Comparison of ENCODE assay signal across 9 cellular contexts in the genomic region with DNA sequence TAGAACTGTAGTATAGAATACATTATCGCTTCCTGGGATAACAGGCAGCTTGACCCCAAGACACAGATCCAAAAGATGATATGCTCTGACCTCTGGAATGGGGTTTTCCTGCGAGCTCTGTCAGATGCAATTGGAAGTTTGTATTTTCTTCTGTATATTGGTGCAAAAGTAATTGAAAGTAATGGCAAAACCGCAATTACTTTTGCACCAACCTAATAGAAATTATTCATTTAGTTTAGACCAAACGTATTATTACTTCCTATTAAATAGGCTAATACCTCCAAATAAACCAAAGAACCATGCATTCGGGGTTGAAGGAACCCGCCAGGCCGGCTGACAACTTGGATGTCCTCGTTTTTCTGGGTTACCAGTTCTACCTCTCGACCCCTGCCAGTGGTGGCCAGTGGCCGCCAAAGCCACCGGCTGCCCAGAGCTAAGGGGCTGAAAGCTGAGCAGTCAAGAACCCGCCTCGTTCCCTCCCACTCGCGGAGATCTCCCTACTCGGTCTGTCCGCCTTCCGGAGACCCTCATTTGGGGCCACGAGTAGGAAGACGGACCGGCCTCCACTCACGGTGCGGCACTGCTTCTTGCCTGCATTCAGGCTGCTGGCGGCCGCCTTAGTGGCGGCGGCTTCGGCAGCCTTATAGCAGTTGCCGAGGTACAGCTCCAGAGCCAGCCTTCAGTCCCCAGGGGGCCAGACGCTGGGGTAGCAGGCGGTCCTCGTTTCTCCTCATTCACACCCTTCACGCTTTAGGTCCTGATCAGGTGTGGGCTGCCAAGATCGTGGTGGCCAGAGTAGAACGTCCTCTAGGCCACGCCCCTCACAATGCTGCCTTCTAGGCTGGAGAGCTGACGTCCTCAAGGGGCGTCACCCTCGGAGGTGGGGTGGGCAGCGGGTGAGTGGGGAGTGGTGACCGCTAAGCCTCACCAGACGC.
DNase-seq lines count a peak whose midpoint lies in the region; ATAC-seq and TF ChIP-seq lines count a peak whose summit lies in the region.
"Had no signal": no experiment of that assay in that cellular context is flagged by ENCODE, and none has a peak within 500 bp of the region (broad histone marks: within the 10 kb centered on the region; RNA-seq: fewer than 3 reads in every experiment).

No MANE protein-coding gene starts in this region.

- peaks cover 0 to 2% (median 0%) of the 10 kb centered on the region in 9 donors for H3K9me3 Mint-ChIP-seq in naive thymus-derived CD8-positive, alpha-beta T cell
- H3K9me3 Mint-ChIP-seq: T-helper 1 cell treated with Interleukin-12 subunit alpha and Interleukin-12 subunit beta and Interleukin-4 antibody, amounts not matched to agents 30 μg/mL and 1 μg/mL, for 36 hours had no signal

- CTCF ChIA-PET in Panc1 (lab: Charles Lee), result no interaction called here

- no peak for TF ChIP-seq CTCF in Panc1 (IDR thresholded peaks at IDR 0.05)

- H3K27me3 ChIP-seq in Panc1 (ENCODE audit: control insufficient read depth, insufficient read depth, low read length), result no peaks in the 10 kb centered on the region; the same call in 1 of the 2 replicates

- no peak for TF ChIP-seq POLR2A in erythroblast (IDR thresholded peaks at IDR 0.05; ENCODE audit: low read length)

- ATAC-seq in Panc1, result peak; percentile 99
- ATAC-seq in naive thymus-derived CD8-positive, alpha-beta T cell, result no peak
- ATAC-seq in left lobe of liver, result no peak
- no peak for ATAC-seq in GM18498 (IDR thresholded peaks at IDR 0.05; ENCODE audit: unreplicated experiment)

- peak overlapping the region in 8 of 10 donors; percentile 22 to 64 (median 38) for H3K4me3 Mint-ChIP-seq in naive thymus-derived CD8-positive, alpha-beta T cell
- H3K4me3 Mint-ChIP-seq: T-helper 1 cell treated with Interleukin-12 subunit alpha and Interleukin-12 subunit beta and Interleukin-4 antibody, amounts not matched to agents 30 μg/mL and 1 μg/mL, for 36 hours had no signal

- H3K9me3 ChIP-seq in Panc1 (ENCODE audit: control insufficient read depth, insufficient read depth, low read depth, low read length), result no peaks in the 10 kb centered on the region

- POLR2A ChIA-PET in Panc1 (lab: Charles Lee), result no interaction called here
- POLR2A ChIA-PET in naive thymus-derived CD8-positive, alpha-beta T cell (lab: Charles Lee), result no interaction called here

- no peak overlapping the region for H3K27ac ChIP-seq in Panc1 (ENCODE audit: low read length)

- H3K4me3 ChIP-seq in Panc1 (ENCODE audit: low read depth in 2 of 2, low read length in 2 of 2), result peak overlapping the region; percentile 52 to 71

- no peaks in the 10 kb centered on the region for H3K36me3 ChIP-seq in Panc1 (ENCODE audit: control insufficient read depth, insufficient read depth, low read length)

- H3K27me3 Mint-ChIP-seq in naive thymus-derived CD8-positive, alpha-beta T cell, result peaks cover 0 to 10% (median 4%) of the 10 kb centered on the region in 5 donors

- BruUV-seq in Panc1 (replicated peaks; lab: Mats Ljungman, UMichigan), result no TSS peak

- DNase-seq in NCI-H1436 (lab: John Stamatoyannopoulos, UW), result peak; percentile 20
- DNase-seq in NCI-H1436 treated with DMSO at 0.1 percent for 48 hours (lab: John Stamatoyannopoulos, UW), result no peak
- DNase-seq in Panc1 (ENCODE audit: low read depth, low spot score), result no peak
- DNase-seq in erythroblast (lab: John Stamatoyannopoulos, UW), result peak; percentile 18 to 42
- DNase-seq in naive thymus-derived CD8-positive, alpha-beta T cell, result no peak
- DNase-seq in left lobe of liver (ENCODE audit: low spot score), result no peak
- no peak for DNase-seq in NCI-H748 (lab: John Stamatoyannopoulos, UW; ENCODE audit: unreplicated experiment)

- intact Hi-C loops in Panc1 (cut with micrococcal nuclease; ENCODE audit: unreplicated experiment), result no loop called here

- peaks cover 4 to 6% (median 5%) of the 10 kb centered on the region in 4 donors for H3K4me1 Mint-ChIP-seq in naive thymus-derived CD8-positive, alpha-beta T cell

- H3K36me3 Mint-ChIP-seq in naive thymus-derived CD8-positive, alpha-beta T cell, result no peaks in the 10 kb centered on the region

- in situ Hi-C loops in Panc1 (cut with HindIII; ENCODE audit: low pct_unique_long_range_greater_than_20kb, low sequenced_read_pairs), result no loop called here

- H3K27ac Mint-ChIP-seq in naive thymus-derived CD8-positive, alpha-beta T cell, result no peak overlapping the region
- H3K27ac Mint-ChIP-seq: T-helper 1 cell treated with Interleukin-12 subunit alpha and Interleukin-12 subunit beta and Interleukin-4 antibody, amounts not matched to agents 30 μg/mL and 1 μg/mL, for 36 hours had no signal

- H3K4me1 ChIP-seq in Panc1 (ENCODE audit: control insufficient read depth, insufficient read depth, low read length), result 0 out of 2 replicates have a peak, but pooled peaks cover 4% of the 10 kb centered on the region

Comparison
In these comparisons a context has a peak if more than half of its experiments do, and no peak if none do; other contexts are left out.
1. DNase-seq: peak in NCI-H1436 (single experiment) and erythroblast (2 of 2); none in NCI-H1436 treated with DMSO at 0.1 percent for 48 hours (single experiment), Panc1 (single experiment), naive thymus-derived CD8-positive, alpha-beta T cell (0 of 10), left lobe of liver (single experiment) and NCI-H748 (single experiment).